In genomic region chr3:115657168-115657567, GRCh38 we compare ENCODE assay signal across 9 cellular contexts. TPM values are rescaled to one million over a fixed set of nuclear protein-coding genes. Genes with fewer than 3 reads are reported as not detected.
DNase-seq lines count a peak whose midpoint lies in the region; ATAC-seq, FAIRE-seq and TF ChIP-seq lines count a peak whose summit lies in the region.
"Had no signal": no experiment of that assay in that cellular context is flagged by ENCODE, and none has a peak within 500 bp of the region (broad histone marks: within the 10 kb centered on the region; RNA-seq: fewer than 3 reads in every experiment).

No MANE protein-coding gene starts in this region.

- H3K4me3 Mint-ChIP-seq in CD4-positive, alpha-beta memory T cell, result peak overlapping the region; percentile 8 to 77 (median 62)
- peak overlapping the region; percentile 51 for H3K4me3 Mint-ChIP-seq in activated CD8-positive, alpha-beta T cell treated with anti-CD3 and anti-CD28 coated beads for 36 hours

- no peak overlapping the region for H3K9ac ChIP-seq in mesendoderm (ENCODE audit: low read length)

- intact Hi-C loops in CD4-positive, alpha-beta memory T cell (cut with micrococcal nuclease), result loop anchor here (5.0 kb wide), 2 partner anchors 145 to 510 kb away; partner anchors contain the start of gene ZBTB20
- intact Hi-C loops in activated CD8-positive, alpha-beta T cell treated with anti-CD3 and anti-CD28 coated beads for 36 hours (cut with micrococcal nuclease), result no loop called here

- no peak overlapping the region for H3K23ac ChIP-seq in mesendoderm (ENCODE audit: low read length)

- no peaks in the 10 kb centered on the region for H3K79me1 ChIP-seq in mesendoderm (ENCODE audit: low read length)

- H3K27me3 ChIP-seq in CD4-positive, alpha-beta memory T cell (ENCODE audit: insufficient read depth, low read length), result no peaks in the 10 kb centered on the region
- no peaks in the 10 kb centered on the region for H3K27me3 ChIP-seq in mesendoderm (ENCODE audit: insufficient read depth, low read length, poor library complexity)

- H3K36me3 Mint-ChIP-seq in CD4-positive, alpha-beta memory T cell, result no peaks in the 10 kb centered on the region
- no peaks in the 10 kb centered on the region for H3K36me3 Mint-ChIP-seq in activated CD8-positive, alpha-beta T cell treated with anti-CD3 and anti-CD28 coated beads for 36 hours (ENCODE audit: low read depth)

- H3K36me3 ChIP-seq in CD4-positive, alpha-beta memory T cell (ENCODE audit: insufficient read depth, low read length), result no peaks in the 10 kb centered on the region
- no peaks in the 10 kb centered on the region for H3K36me3 ChIP-seq in mesendoderm (ENCODE audit: control insufficient read depth, insufficient read depth, low read length)

- peak overlapping the region; percentile 50 to 90 (median 77) for H3K27ac Mint-ChIP-seq in CD4-positive, alpha-beta memory T cell
- peak overlapping the region; percentile 89 for H3K27ac Mint-ChIP-seq in activated CD8-positive, alpha-beta T cell treated with anti-CD3 and anti-CD28 coated beads for 36 hours

- no peak for TF ChIP-seq POLR2A in GM12891 (IDR thresholded peaks at IDR 0.05; ENCODE audit: low read depth, low read length)

- FAIRE-seq in GM12891 (lab: Jason Lieb, UNC), result no peak

- ATAC-seq in activated CD8-positive, alpha-beta T cell treated with anti-CD3 and anti-CD28 coated beads for 36 hours, result peak; percentile 19
- ATAC-seq in HG03342 (IDR thresholded peaks at IDR 0.05; ENCODE audit: unreplicated experiment), result no peak

- H4K5ac ChIP-seq in mesendoderm (ENCODE audit: low read length), result no peak overlapping the region

- H3K4me2 ChIP-seq in mesendoderm (ENCODE audit: low read length), result no peak overlapping the region

- no peak overlapping the region for H4K8ac ChIP-seq in mesendoderm (ENCODE audit: low read depth, low read length)

- H3K79me2 ChIP-seq in mesendoderm (ENCODE audit: control insufficient read depth, insufficient read depth, low read length), result no peaks in the 10 kb centered on the region

- H3K27ac ChIP-seq in CD4-positive, alpha-beta memory T cell (ENCODE audit: low read depth, low read length), result no peak overlapping the region
- no peak overlapping the region for H3K27ac ChIP-seq in mesendoderm (ENCODE audit: low read depth, low read length)

- no peak overlapping the region for H3K4ac ChIP-seq in mesendoderm (ENCODE audit: low read depth, low read length)

- DNase-seq in CD4-positive, alpha-beta memory T cell, result no peak
- DNase-seq in GM12891 (ENCODE audit: insufficient read length, low spot score) (no peak), mesendoderm (peak; percentile 59), HuH-7.5 (ENCODE audit: low spot score) (no peak), GM10248 (ENCODE audit: extremely low spot score) (no peak), RKO (ENCODE audit: low spot score) (no peak)
- DNase-seq in activated CD8-positive, alpha-beta T cell treated with anti-CD3 and anti-CD28 coated beads for 36 hours, result no peak
- DNase-seq: posterior cingulate gyrus had no signal

- H2BK120ac ChIP-seq in mesendoderm (ENCODE audit: low read depth, low read length), result no peak overlapping the region

- POLR2A ChIA-PET in CD4-positive, alpha-beta memory T cell (lab: Charles Lee; ENCODE audit: partially characterized antibody), result interaction anchor here (1.0 to 2.7 kb wide), 2 partner anchors 127 to 510 kb away, joined by 3 to 10 read pairs; partner anchors contain the start of gene ZBTB20
- POLR2A ChIA-PET in activated CD8-positive, alpha-beta T cell treated with anti-CD3 and anti-CD28 coated beads for 36 hours (lab: Charles Lee), result interaction anchor here (0.6 to 1.0 kb wide), 2 partner anchors 12 to 1423 kb away, joined by 3 read pairs; no protein-coding TSS in a partner anchor
- POLR2A ChIA-PET in GM10248 (lab: Yijun Ruan, JAX), result no interaction called here

- no peak overlapping the region for H3K56ac ChIP-seq in mesendoderm (ENCODE audit: low read length)

- H3K4me1 Mint-ChIP-seq in CD4-positive, alpha-beta memory T cell, result peaks cover 16 to 32% (median 21%) of the 10 kb centered on the region in 4 donors
- peaks cover 45% of the 10 kb centered on the region for H3K4me1 Mint-ChIP-seq in activated CD8-positive, alpha-beta T cell treated with anti-CD3 and anti-CD28 coated beads for 36 hours (ENCODE audit: low read depth)

- H3K9me3 ChIP-seq in CD4-positive, alpha-beta memory T cell (ENCODE audit: control insufficient read depth in 1 of 2, low read length in 2 of 2), result no peaks in the 10 kb centered on the region

- TF ChIP-seq CTCF in activated CD8-positive, alpha-beta T cell treated with anti-CD3 and anti-CD28 coated beads for 36 hours (IDR thresholded peaks at IDR 0.05), result no peak
- TF ChIP-seq CTCF in GM10248 (IDR thresholded peaks at IDR 0.05; ENCODE audit: control extremely low read depth, extremely low read depth, low read depth, missing control alignments), result no peak

- no peak overlapping the region for H3K18ac ChIP-seq in mesendoderm (ENCODE audit: low read length)

- WGBS in mesendoderm (ENCODE audit: extremely low coverage, insufficient coverage, low lambda C conversion rate), result no CpG with 5 or more reads among the region's 5 CpGs

- no peak overlapping the region for H2BK15ac ChIP-seq in mesendoderm (replicated peaks; ENCODE audit: low read depth)

- H3K4me3 ChIP-seq in CD4-positive, alpha-beta memory T cell (ENCODE audit: low read length in 2 of 2), result no peak overlapping the region
- no peak overlapping the region for H3K4me3 ChIP-seq in mesendoderm (ENCODE audit: low read length)

- H3K9me3 Mint-ChIP-seq in CD4-positive, alpha-beta memory T cell, result no peaks in the 10 kb centered on the region
- no peaks in the 10 kb centered on the region for H3K9me3 Mint-ChIP-seq in activated CD8-positive, alpha-beta T cell treated with anti-CD3 and anti-CD28 coated beads for 36 hours

- H3K27me3 Mint-ChIP-seq in CD4-positive, alpha-beta memory T cell, result no peaks in the 10 kb centered on the region
- no peaks in the 10 kb centered on the region for H3K27me3 Mint-ChIP-seq in activated CD8-positive, alpha-beta T cell treated with anti-CD3 and anti-CD28 coated beads for 36 hours

- peaks cover 28% of the 10 kb centered on the region for H3K4me1 ChIP-seq in CD4-positive, alpha-beta memory T cell (ENCODE audit: insufficient read depth, low read length)
- H3K4me1 ChIP-seq in mesendoderm (ENCODE audit: control insufficient read depth, low read depth, low read length), result peaks cover 6% of the 10 kb centered on the region

- H2BK5ac ChIP-seq in mesendoderm (ENCODE audit: low read length), result no peak overlapping the region

- no peak overlapping the region for H2AK5ac ChIP-seq in mesendoderm (ENCODE audit: low read length)

- CTCF ChIA-PET in CD4-positive, alpha-beta memory T cell (lab: Charles Lee; ENCODE audit: partially characterized antibody), result interaction anchor here (1.0 to 1.9 kb wide), 3 partner anchors 14 to 127 kb away, joined by 3 to 9 read pairs (median 7); no protein-coding TSS in a partner anchor
- CTCF ChIA-PET in activated CD8-positive, alpha-beta T cell treated with anti-CD3 and anti-CD28 coated beads for 36 hours (lab: Charles Lee), result interaction anchor here (0.9 to 2.2 kb wide), 4 partner anchors 10 to 566 kb away, joined by 3 to 8 read pairs (median 3); no protein-coding TSS in a partner anchor
- CTCF ChIA-PET in GM10248 (lab: Yijun Ruan, JAX), result interaction anchor here (0.8 to 1.1 kb wide), 5 partner anchors 9 to 24 kb away, joined by 3 to 4 read pairs (median 3); no protein-coding TSS in a partner anchor

TF ChIP-seq in GM12891, 5 proteins besides CTCF, POLR2A, EP300 and RAD21:
- TF ChIP-seq POU2F2 (IDR thresholded peaks at IDR 0.05; ENCODE audit: low read depth, low read length) (no peak), SPI1 (IDR thresholded peaks at IDR 0.05; ENCODE audit: low read depth, low read length) (0 out of 2 replicates have a peak, but pooled peaks have one; percentile 4), TAF1 (IDR thresholded peaks at IDR 0.05; ENCODE audit: low read depth, low read length) (no peak), POLR2AphosphoS5 (IDR thresholded peaks at IDR 0.05; ENCODE audit: low read depth, low read length) (no peak), PAX5 (IDR thresholded peaks at IDR 0.05; ENCODE audit: insufficient read depth, low read length, severe bottlenecking) (no peak)

RNA-seq across cellular contexts. Expression of gene GAP43, which starts 33.9 kb away (rescaled TPM):
- total RNA-seq in CD4-positive, alpha-beta memory T cell, result not detected
- polyA plus RNA-seq in CD4-positive, alpha-beta memory T cell, result not detected
- polyA plus RNA-seq in GM12891 (2012; ENCODE audit: low read depth, missing spikeins), result not detected
- total RNA-seq in activated CD8-positive, alpha-beta T cell treated with anti-CD3 and anti-CD28 coated beads for 36 hours, result not detected
- polyA plus RNA-seq in mesendoderm (2013, experiment 1 of 2), result 76.5 TPM
- polyA plus RNA-seq in mesendoderm (2013, experiment 2 of 2), result 76.4 TPM
